8 cellular contexts compared by ENCODE assay signal in genomic region chr6:158233214-158233795, GRCh38.
DNase-seq lines count a peak whose midpoint lies in the region; ATAC-seq, FAIRE-seq and TF ChIP-seq lines count a peak whose summit lies in the region.

No MANE protein-coding gene starts in this region.

- FAIRE-seq in keratinocyte (lab: Jason Lieb, UNC) = no peak

- DNase-seq in AG10803 (ENCODE audit: low read depth) (no peak), HCT116 (ENCODE audit: low read depth, low spot score) (no peak), keratinocyte (ENCODE audit: low read depth, low spot score) (no peak), superior temporal gyrus (ENCODE audit: extremely low spot score) (peak; percentile 56), activated gamma-delta T cell (lab: John Stamatoyannopoulos, UW) (no peak), T-helper 9 cell (no peak)
- peak; percentile 13 for DNase-seq in activated naive CD8-positive, alpha-beta T cell treated with anti-CD3 and anti-CD28 coated beads, Interleukin-2, amount 50 U/mL, for 24 hours

- peak overlapping the region; percentile 76 for H3K4me3 ChIP-seq in AG10803 (ENCODE audit: low read length)
- H3K4me3 ChIP-seq in HCT116 (replicated peaks in 1 of 2; ENCODE audit: low read depth in 1 of 2, low read length in 2 of 2) = peak overlapping the region; percentile 71 to 73
- H3K4me3 ChIP-seq in keratinocyte (ENCODE audit: control insufficient read depth in 2 of 3, extremely low read depth in 1 of 3, insufficient read depth in 2 of 3, low read depth in 1 of 3, low read length in 3 of 3) = peak overlapping the region; percentile 73 to 90 (median 85)

- H3K9me3 ChIP-seq in HCT116 (ENCODE audit: control insufficient read depth in 1 of 2, insufficient read depth in 1 of 2, low read depth in 1 of 2, low read length in 2 of 2) (no peaks in the 10 kb centered on the region), keratinocyte (ENCODE audit: control insufficient read depth, low read depth, low read length) (no peaks in the 10 kb centered on the region)

- TF ChIP-seq RAD21 in HCT116 (IDR thresholded peaks at IDR 0.05; ENCODE audit: low read depth) = no peak

- no peaks in the 10 kb centered on the region for H3K9me1 ChIP-seq in keratinocyte (ENCODE audit: control insufficient read depth, extremely low read depth, insufficient read depth, low read length)

- H3K9ac ChIP-seq in HCT116 (ENCODE audit: low read length) (peak overlapping the region; percentile 68), keratinocyte (ENCODE audit: control insufficient read depth, extremely low read depth, insufficient read depth, low read length) (peak overlapping the region; percentile 86)

- no peaks in the 10 kb centered on the region for H4K20me1 ChIP-seq in HCT116 (ENCODE audit: insufficient read depth)
- no peaks in the 10 kb centered on the region for H4K20me1 ChIP-seq in keratinocyte (ENCODE audit: control insufficient read depth, extremely low read depth, insufficient read depth, low read length)

- POLR2A ChIA-PET in HCT116 (lab: Charles Lee) = no interaction called here

- H3K9me3 Mint-ChIP-seq in activated naive CD8-positive, alpha-beta T cell treated with anti-CD3 and anti-CD28 coated beads, Interleukin-2, amount 50 U/mL, for 24 hours = no peaks in the 10 kb centered on the region

- no peaks in the 10 kb centered on the region for H3K36me3 Mint-ChIP-seq in activated naive CD8-positive, alpha-beta T cell treated with anti-CD3 and anti-CD28 coated beads, Interleukin-2, amount 50 U/mL, for 24 hours (ENCODE audit: low read depth)

- H3K79me2 ChIP-seq in HCT116 (ENCODE audit: insufficient read depth, low read length) = peaks cover 51% of the 10 kb centered on the region
- H3K79me2 ChIP-seq in keratinocyte (ENCODE audit: control insufficient read depth, insufficient read depth, low read length) = peaks cover 40% of the 10 kb centered on the region

- peak overlapping the region; percentile 87 for H3K27ac Mint-ChIP-seq in activated naive CD8-positive, alpha-beta T cell treated with anti-CD3 and anti-CD28 coated beads, Interleukin-2, amount 50 U/mL, for 24 hours

- dilution Hi-C loops in keratinocyte (cut with MboI; ENCODE audit: extremely low pct_ligation_motif_present, low sequenced_read_pairs) = no loop called here

- H3K4me3 Mint-ChIP-seq in activated naive CD8-positive, alpha-beta T cell treated with anti-CD3 and anti-CD28 coated beads, Interleukin-2, amount 50 U/mL, for 24 hours = peak overlapping the region; percentile 87

- H3K4me1 ChIP-seq in HCT116 (ENCODE audit: control insufficient read depth in 1 of 2, insufficient read depth in 2 of 2, low read length in 2 of 2) (peaks cover 11 to 18% of the 10 kb centered on the region in 2 experiments; a peak in 3 of 4 replicates), keratinocyte (ENCODE audit: control insufficient read depth, extremely low read depth, insufficient read depth, low read length) (peaks cover 11% of the 10 kb centered on the region)

- no TSS peak for BruUV-seq in HCT116 (replicated peaks; lab: Mats Ljungman, UMichigan)

- peaks cover 31% of the 10 kb centered on the region for H3K4me1 Mint-ChIP-seq in activated naive CD8-positive, alpha-beta T cell treated with anti-CD3 and anti-CD28 coated beads, Interleukin-2, amount 50 U/mL, for 24 hours

- CTCF ChIA-PET in HCT116 (lab: Charles Lee) = interaction anchor here (1.2 kb wide), 1 partner anchor 19 kb away, joined by 3 read pairs; no protein-coding TSS in a partner anchor

- intact Hi-C loops in HCT116 (cut with micrococcal nuclease) = no loop called here

- H3K27ac ChIP-seq in HCT116 (ENCODE audit: low read depth, low read length) = peak overlapping the region; percentile 49; the same call in 1 of the 2 replicates
- peak overlapping the region; percentile 78 for H3K27ac ChIP-seq in keratinocyte (ENCODE audit: control insufficient read depth, insufficient read depth, low read length)

- ATAC-seq in HCT116 (no peak), HG03039 (IDR thresholded peaks at IDR 0.05; ENCODE audit: unreplicated experiment) (no peak)
- no peak for ATAC-seq in activated naive CD8-positive, alpha-beta T cell treated with anti-CD3 and anti-CD28 coated beads, Interleukin-2, amount 50 U/mL, for 24 hours

- H3K4me2 ChIP-seq in HCT116 (ENCODE audit: low read length) (peak overlapping the region; percentile 89), keratinocyte (ENCODE audit: control insufficient read depth, extremely low read depth, insufficient read depth, low read depth, low read length) (peak overlapping the region; percentile 100)

- H3K27me3 ChIP-seq in HCT116 (ENCODE audit: insufficient read depth, low read length) (no peaks in the 10 kb centered on the region), keratinocyte (ENCODE audit: control insufficient read depth, extremely low read depth, insufficient read depth, low read length) (no peaks in the 10 kb centered on the region)

- no peaks in the 10 kb centered on the region for H3K9me2 ChIP-seq in HCT116 (ENCODE audit: insufficient read depth)

- no peak for TF ChIP-seq CTCF in AG10803 (conservative IDR thresholded peaks at IDR 0.05; ENCODE audit: low read length)
- no peak for TF ChIP-seq CTCF in HCT116 (IDR thresholded peaks at IDR 0.05 in 2 of 3, conservative IDR thresholded peaks at IDR 0.05 in 1 of 3; ENCODE audit: borderline replicate concordance in 1 of 3, insufficient read depth in 1 of 3, low read depth in 2 of 3, low read length in 2 of 3)
- TF ChIP-seq CTCF in keratinocyte (optimal IDR thresholded peaks at IDR 0.05 in 1 of 3, IDR thresholded peaks at IDR 0.05 in 1 of 3, conservative IDR thresholded peaks at IDR 0.05 in 1 of 3; ENCODE audit: extremely low read depth in 1 of 3, insufficient read depth in 2 of 3, low read length in 3 of 3) = no peak

- H3K36me3 ChIP-seq in HCT116 (ENCODE audit: control insufficient read depth in 1 of 2, insufficient read depth in 2 of 2, low read length in 2 of 2) (no peaks in the 10 kb centered on the region), keratinocyte (ENCODE audit: control insufficient read depth in 2 of 2, extremely low read depth in 1 of 2, insufficient read depth in 2 of 2, low read length in 2 of 2) (no peaks in the 10 kb centered on the region)

- H2AFZ ChIP-seq in HCT116 (ENCODE audit: low read depth, low read length, poor library complexity, severe bottlenecking) (no peak overlapping the region), keratinocyte (ENCODE audit: control insufficient read depth, low read length) (peak overlapping the region; percentile 81)

- RAD21 ChIA-PET in HCT116 (lab: Charles Lee; ENCODE audit: low non-redundant PET in 1 of 2, low total read pairs in 2 of 2, uncharacterized antibody in 2 of 2, unreplicated experiment in 2 of 2) = no interaction called here

- TF ChIP-seq POLR2A in HCT116 (IDR thresholded peaks at IDR 0.05; ENCODE audit: borderline replicate concordance, extremely low read depth, insufficient read depth, insufficient read length) = no peak

- H3K27me3 Mint-ChIP-seq in activated naive CD8-positive, alpha-beta T cell treated with anti-CD3 and anti-CD28 coated beads, Interleukin-2, amount 50 U/mL, for 24 hours = no peaks in the 10 kb centered on the region

TF ChIP-seq in HCT116, 20 proteins besides CTCF, POLR2A, EP300 and RAD21:
- TF ChIP-seq CEBPB (IDR thresholded peaks at IDR 0.05; ENCODE audit: low read depth) (no peak), CBX3 (IDR thresholded peaks at IDR 0.05; ENCODE audit: low read depth) (no peak)
TF ChIP-seq in HCT116: peak in this region for 0.

Comparison
In these comparisons a context has a peak if more than half of its experiments do, and no peak if none do; other contexts are left out.
1. DNase-seq: peak in activated naive CD8-positive, alpha-beta T cell treated with anti-CD3 and anti-CD28 coated beads, Interleukin-2, amount 50 U/mL, for 24 hours (single experiment) and superior temporal gyrus (single experiment); none in AG10803 (single experiment), HCT116 (single experiment), keratinocyte (single experiment), activated gamma-delta T cell (single experiment) and T-helper 9 cell (single experiment).
2. Peak in every context shown above with its lines, with median percentiles within 50 percentile points of each other: H3K4me3 ChIP-seq.